In genomic region chr1:212827831-212828278, GRCh38 we compare ENCODE assay signal across 19 cellular contexts. TPM values are rescaled to one million over a fixed set of nuclear protein-coding genes. Genes with fewer than 3 reads are reported as not detected.
"Had no signal": no experiment of that assay in that cellular context is flagged by ENCODE, and none has a peak within 500 bp of the region (broad histone marks: within the 10 kb centered on the region; RNA-seq: fewer than 3 reads in every experiment).

No MANE protein-coding gene starts in this region.

- H3K27me3 ChIP-seq: esophagus squamous epithelium, neutrophil, upper lobe of left lung had no signal

- DNase-seq: activated CD4-positive, alpha-beta T cell treated with anti-CD3 and anti-CD28 coated beads, Interleukin-2, amount 10 ng/mL, durations not matched to agents 7 days and 5 days; activated CD8-positive, alpha-beta memory T cell treated with anti-CD3 and anti-CD28 coated beads, Interleukin-2, amount 50 U/mL, for 48 hours; activated gamma-delta T cell; activated T-cell treated with anti-CD3 and anti-CD28 coated beads, Interleukin-2, amount 50 U/mL, for 72 hours; amniotic stem cell; esophagus squamous epithelium; glutamatergic neuron; immature natural killer cell; naive thymus-derived CD8-positive, alpha-beta T cell; posterior cingulate gyrus; stimulated activated CD4-positive, alpha-beta T cell treated with anti-CD3 and anti-CD28 coated beads, Interleukin-4, amount 100 ng/mL, for 4 hours; stimulated activated CD8-positive, alpha-beta memory T cell treated with anti-CD3 and anti-CD28 coated beads, Interleukin-4, amount 100 ng/mL, for 48 hours; stimulated activated naive CD4-positive, alpha-beta T cell treated with Interleukin-2 at 50 U/mL for 16 hours; substantia nigra; upper lobe of left lung had no signal

- H3K36me3 ChIP-seq: esophagus squamous epithelium, neutrophil, upper lobe of left lung had no signal

- FAIRE-seq: colon had no signal

- H3K27ac ChIP-seq: esophagus squamous epithelium, neutrophil, upper lobe of left lung had no signal

- ATAC-seq: activated T-cell treated with anti-CD3 and anti-CD28 coated beads, Interleukin-2, amount 50 U/mL, for 72 hours; naive thymus-derived CD8-positive, alpha-beta T cell had no signal

- H3K4me3 ChIP-seq: esophagus squamous epithelium, lung, upper lobe of left lung had no signal

- H3K4me1 ChIP-seq: esophagus squamous epithelium, upper lobe of left lung had no signal

RNA-seq across cellular contexts. Expression of gene SPATA45, which starts 19.6 kb away (rescaled TPM):
- total RNA-seq: activated T-cell treated with anti-CD3 and anti-CD28 coated beads, Interleukin-2, amount 50 U/mL, for 72 hours; cardiac septum; esophagus squamous epithelium; lung; naive thymus-derived CD8-positive, alpha-beta T cell had no signal
- polyA plus RNA-seq: immature natural killer cell; lung; naive thymus-derived CD8-positive, alpha-beta T cell had no signal
